4 cellular contexts compared by ENCODE assay signal in genomic region chr3:75607996-75608395, GRCh38. TPM values are rescaled to one million over a fixed set of nuclear protein-coding genes. Genes with fewer than 3 reads are reported as not detected.
"Had no signal": no experiment of that assay in that cellular context is flagged by ENCODE, and none has a peak within 500 bp of the region (broad histone marks: within the 10 kb centered on the region; RNA-seq: fewer than 3 reads in every experiment).

No MANE protein-coding gene starts in this region.

RNA-seq across cellular contexts. Expression of gene FRG2C, which starts 56.1 kb away (rescaled TPM):
- total RNA-seq: H1, H9, HT-29, IMR-90 had no signal
- polyA plus RNA-seq: H1, IMR-90 had no signal
